23 cellular contexts compared by ENCODE assay signal in the genomic region with DNA sequence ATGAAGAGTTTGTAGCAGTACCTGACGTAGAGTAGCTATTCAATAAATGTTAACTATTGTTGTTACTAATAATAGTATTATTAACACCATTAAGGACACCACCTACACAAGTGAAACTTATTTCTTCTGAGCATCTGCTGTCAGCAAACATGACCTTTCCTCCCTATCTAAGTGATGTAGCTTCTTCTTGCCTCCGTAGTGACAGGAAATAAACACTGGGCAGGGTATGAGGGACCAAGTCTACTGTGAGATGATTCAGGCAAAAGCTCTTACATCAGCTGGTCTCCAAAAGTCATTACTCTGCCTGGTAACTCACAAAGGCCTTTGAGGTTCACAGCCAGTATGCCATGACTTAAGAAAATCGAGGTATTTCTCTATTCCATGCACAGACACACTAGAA.
"Had no signal": no experiment of that assay in that cellular context is flagged by ENCODE, and none has a peak within 500 bp of the region (broad histone marks: within the 10 kb centered on the region; RNA-seq: fewer than 3 reads in every experiment).

No MANE protein-coding gene starts in this region.

- H3K79me2 ChIP-seq: parathyroid adenoma had no signal

- H3K9me3 ChIP-seq: body of pancreas, stomach, testis, vagina had no signal

- H3K4me3 ChIP-seq: body of pancreas, stomach, testis, vagina had no signal

- FAIRE-seq: endometrium, keratinocyte had no signal

- H3K36me3 Mint-ChIP-seq: activated naive CD4-positive, alpha-beta T cell treated with anti-CD3 and anti-CD28 coated beads, Interleukin-2, amount 50 U/mL, for 24 hours; memory B cell; stimulated activated memory B cell treated with anti-CD40 and anti-IgM and Interleukin-4, amounts not matched to agents 10 μg/mL and 1 μg/mL and 100 μg/mL, for 72 hours had no signal

- ATAC-seq: activated CD8-positive, alpha-beta T cell treated with anti-CD3 and anti-CD28 coated beads, Interleukin-2, amount 10 ng/mL, durations not matched to agents 7 days and 5 days; body of pancreas; foreskin keratinocyte; left colon; right cardiac atrium; stimulated activated memory B cell treated with anti-CD40 and anti-IgM and Interleukin-4, amounts not matched to agents 10 μg/mL and 1 μg/mL and 100 μg/mL, for 72 hours had no signal

- H3K27ac Mint-ChIP-seq: activated CD4-positive, alpha-beta T cell treated with anti-CD3 and anti-CD28 coated beads, Interleukin-2, amount 10 ng/mL, durations not matched to agents 7 days and 5 days; activated CD8-positive, alpha-beta T cell treated with anti-CD3 and anti-CD28 coated beads, Interleukin-2, amount 10 ng/mL, durations not matched to agents 7 days and 5 days; activated naive CD4-positive, alpha-beta T cell treated with anti-CD3 and anti-CD28 coated beads, Interleukin-2, amount 50 U/mL, for 24 hours; activated T-helper 1 cell treated with anti-CD3 and anti-CD28 coated beads, Interleukin-12 subunit alpha, Interleukin-12 subunit beta, Interleukin-2, Interleukin-4 antibody, amounts not matched to agents 30 ng/mL and 10 ng/mL and 1 ng/mL, durations not matched to agents 14 hours and 24 hours and 36 hours; memory B cell; nephron; stimulated activated memory B cell treated with anti-CD40 and anti-IgM and Interleukin-4, amounts not matched to agents 10 μg/mL and 1 μg/mL and 100 μg/mL, for 72 hours had no signal

- H3K27me3 ChIP-seq: body of pancreas, foreskin keratinocyte, stomach, testis, vagina had no signal

- H3K9me3 Mint-ChIP-seq: activated CD4-positive, alpha-beta T cell treated with anti-CD3 and anti-CD28 coated beads, Interleukin-2, amount 10 ng/mL, durations not matched to agents 7 days and 5 days; activated T-helper 1 cell treated with anti-CD3 and anti-CD28 coated beads, Interleukin-12 subunit alpha, Interleukin-12 subunit beta, Interleukin-2, Interleukin-4 antibody, amounts not matched to agents 30 ng/mL and 10 ng/mL and 1 ng/mL, durations not matched to agents 14 hours and 24 hours and 36 hours; nephron; stimulated activated memory B cell treated with anti-CD40 and anti-IgM and Interleukin-4, amounts not matched to agents 10 μg/mL and 1 μg/mL and 100 μg/mL, for 72 hours had no signal

- H3K27me3 Mint-ChIP-seq: activated CD4-positive, alpha-beta T cell treated with anti-CD3 and anti-CD28 coated beads, Interleukin-2, amount 10 ng/mL, durations not matched to agents 7 days and 5 days; activated naive CD4-positive, alpha-beta T cell treated with anti-CD3 and anti-CD28 coated beads, Interleukin-2, amount 50 U/mL, for 24 hours; memory B cell; stimulated activated memory B cell treated with anti-CD40 and anti-IgM and Interleukin-4, amounts not matched to agents 10 μg/mL and 1 μg/mL and 100 μg/mL, for 72 hours had no signal

- H3K36me3 ChIP-seq: stomach, vagina, WERI-Rb-1 had no signal

- H3K4me1 ChIP-seq: body of pancreas, foreskin keratinocyte, parathyroid adenoma, stomach, testis, vagina had no signal

- H3K4me3 Mint-ChIP-seq: activated CD4-positive, alpha-beta T cell treated with anti-CD3 and anti-CD28 coated beads, Interleukin-2, amount 10 ng/mL, durations not matched to agents 7 days and 5 days; activated CD8-positive, alpha-beta T cell treated with anti-CD3 and anti-CD28 coated beads, Interleukin-2, amount 10 ng/mL, durations not matched to agents 7 days and 5 days; activated naive CD4-positive, alpha-beta T cell treated with anti-CD3 and anti-CD28 coated beads, Interleukin-2, amount 50 U/mL, for 24 hours; activated T-helper 1 cell treated with anti-CD3 and anti-CD28 coated beads, Interleukin-12 subunit alpha, Interleukin-12 subunit beta, Interleukin-2, Interleukin-4 antibody, amounts not matched to agents 30 ng/mL and 10 ng/mL and 1 ng/mL, durations not matched to agents 14 hours and 24 hours and 36 hours; memory B cell; nephron; stimulated activated memory B cell treated with anti-CD40 and anti-IgM and Interleukin-4, amounts not matched to agents 10 μg/mL and 1 μg/mL and 100 μg/mL, for 72 hours had no signal

- DNase-seq: activated CD4-positive, alpha-beta T cell treated with anti-CD3 and anti-CD28 coated beads, Interleukin-2, amount 10 ng/mL, durations not matched to agents 7 days and 5 days; activated CD4-positive, CD25-positive, alpha-beta regulatory T cell treated with anti-CD3 and anti-CD28 coated beads, Interleukin-2, amount 50 U/mL, for 72 hours; activated CD8-positive, alpha-beta T cell treated with anti-CD3 and anti-CD28 coated beads, Interleukin-2, amount 10 ng/mL, durations not matched to agents 7 days and 5 days; activated gamma-delta T cell treated with Interleukin-2 at 50 U/mL for 16 hours; anterior cingulate cortex; body of pancreas; foreskin keratinocyte; left colon; right cardiac atrium; stimulated activated CD4-positive, alpha-beta T cell treated with anti-CD3 and anti-CD28 coated beads, Interleukin-2, amount 100 ng/mL, for 24 hours; stomach; testis; trophoblast cell; WERI-Rb-1 had no signal

- H3K4me1 Mint-ChIP-seq: activated CD4-positive, alpha-beta T cell treated with anti-CD3 and anti-CD28 coated beads, Interleukin-2, amount 10 ng/mL, durations not matched to agents 7 days and 5 days; activated naive CD4-positive, alpha-beta T cell treated with anti-CD3 and anti-CD28 coated beads, Interleukin-2, amount 50 U/mL, for 24 hours; memory B cell; nephron; stimulated activated memory B cell treated with anti-CD40 and anti-IgM and Interleukin-4, amounts not matched to agents 10 μg/mL and 1 μg/mL and 100 μg/mL, for 72 hours had no signal

- H3K9ac ChIP-seq: parathyroid adenoma had no signal

- H2AFZ ChIP-seq: parathyroid adenoma had no signal

- H3K27ac ChIP-seq: body of pancreas, foreskin keratinocyte, parathyroid adenoma, stomach, testis, vagina, WERI-Rb-1 had no signal
